Comparison of ENCODE assay signal across 18 cellular contexts in genomic region chr20:48813930-48814546, GRCh38. TPM values are rescaled to one million over a fixed set of nuclear protein-coding genes. Genes with fewer than 3 reads are reported as not detected.
DNase-seq lines count a peak whose midpoint lies in the region; TF ChIP-seq lines count a peak whose summit lies in the region.
"Had no signal": no experiment of that assay in that cellular context is flagged by ENCODE, and none has a peak within 500 bp of the region (broad histone marks: within the 10 kb centered on the region; RNA-seq: fewer than 3 reads in every experiment).

No MANE protein-coding gene starts in this region.

- intact Hi-C loops in lower leg skin (cut with DNase I; ENCODE audit: low total_unique reads): no loop called here

- no peak for TF ChIP-seq CTCF in WERI-Rb-1 (IDR thresholded peaks at IDR 0.05; ENCODE audit: low read depth, low read length)
- TF ChIP-seq CTCF in lower leg skin (IDR thresholded peaks at IDR 0.05): no peak

- DNase-seq in activated effector memory CD4-positive, alpha-beta T cell treated with anti-CD3 and anti-CD28 coated beads, Interleukin-2, amount 50 U/mL, for 16 hours: peak; percentile 53
- DNase-seq in activated effector memory CD4-positive, alpha-beta T cell treated with Interleukin-2 at 50 U/mL for 16 hours: no peak
- DNase-seq in WERI-Rb-1: no peak
- DNase-seq in left kidney (ENCODE audit: low read depth, low spot score): peak; percentile 41
- DNase-seq in lower leg skin (ENCODE audit: low spot score in 2 of 2): no peak
- no peak for DNase-seq in DMS 273 (lab: John Stamatoyannopoulos, UW; ENCODE audit: unreplicated experiment)
- DNase-seq in EL: no peak
- DNase-seq: 8988T, AML-193, DMS79, MG63, NCI-H1436, NCI-H1930, NCI-H510A treated with DMSO at 0.1 percent for 48 hours, NCI-H748 treated with DMSO at 0.1 percent for 48 hours, OCI-M1, SHP77, SK-N-SH had no signal

- WGBS in lower leg skin, 2 donors: 61 to 75% methylated on average over 5 of the region's 5 CpGs

- H3K9me3 ChIP-seq in WERI-Rb-1 (ENCODE audit: severe bottlenecking): peaks cover 7% of the 10 kb centered on the region
- H3K9me3 ChIP-seq: SK-N-SH had no signal

- H3K27ac ChIP-seq in WERI-Rb-1: peak overlapping the region; percentile 83

- H3K36me3 ChIP-seq in WERI-Rb-1: peaks cover 6% of the 10 kb centered on the region; the same call in 1 of the 2 replicates
- H3K36me3 ChIP-seq: MG63 had no signal

- no peak for TF ChIP-seq POLR2A in lower leg skin (IDR thresholded peaks at IDR 0.05)

- H3K4me3 ChIP-seq in WERI-Rb-1 (ENCODE audit: low read depth, low read length): no peak overlapping the region
- H3K4me3 ChIP-seq in lower leg skin (ENCODE audit: low read depth, poor library complexity, severe bottlenecking): no peak overlapping the region
- H3K4me3 ChIP-seq: MG63 had no signal

- H3K27me3 ChIP-seq in WERI-Rb-1 (ENCODE audit: insufficient read depth, low read depth, severe bottlenecking): no peaks in the 10 kb centered on the region
- H3K27me3 ChIP-seq: MG63 had no signal

RNA-seq across cellular contexts. Expression of gene PREX1, which starts 13.8 kb away (rescaled TPM):
- total RNA-seq in lower leg skin: 10 to 100 TPM in 1 of 4 donors, 1 to 10 TPM in 3; 5.4 to 18.6 (median 7.9) TPM

Comparison
In these comparisons a context has a peak if more than half of its experiments do, and no peak if none do; other contexts are left out.
1. DNase-seq: peak in activated effector memory CD4-positive, alpha-beta T cell treated with anti-CD3 and anti-CD28 coated beads, Interleukin-2, amount 50 U/mL, for 16 hours (single experiment) and left kidney (single experiment); none in activated effector memory CD4-positive, alpha-beta T cell treated with Interleukin-2 at 50 U/mL for 16 hours (single experiment), WERI-Rb-1 (single experiment), lower leg skin (0 of 2), DMS 273 (single experiment) and EL (single experiment).